Comparison of ENCODE assay signal across 13 cellular contexts in genomic region chr3:174620138-174620537, GRCh38.
DNase-seq lines count a peak whose midpoint lies in the region; ATAC-seq, FAIRE-seq and TF ChIP-seq lines count a peak whose summit lies in the region.
"Had no signal": no experiment of that assay in that cellular context is flagged by ENCODE, and none has a peak within 500 bp of the region (broad histone marks: within the 10 kb centered on the region; RNA-seq: fewer than 3 reads in every experiment).

No MANE protein-coding gene starts in this region.

- no peaks in the 10 kb centered on the region for H3K9me3 Mint-ChIP-seq in astrocyte (ENCODE audit: unreplicated experiment)
- H3K9me3 Mint-ChIP-seq: activated CD4-positive, alpha-beta memory T cell treated with anti-CD3 and anti-CD28 coated beads, Interleukin-2, amount 10 ng/mL, durations not matched to agents 7 days and 5 days; natural killer cell treated with Interleukin-12 subunit alpha and Interleukin-12 subunit beta and Interleukin-15 and Interleukin-18, amount 100 ng/mL, for 72 hours had no signal

- H3K27me3 ChIP-seq in KMS-11 (ENCODE audit: insufficient read depth, low read depth), result no peaks in the 10 kb centered on the region
- no peaks in the 10 kb centered on the region for H3K27me3 ChIP-seq in astrocyte (ENCODE audit: insufficient read depth, low read length)
- no peaks in the 10 kb centered on the region for H3K27me3 ChIP-seq in right lobe of liver
- H3K27me3 ChIP-seq: body of pancreas had no signal

- no peak overlapping the region for H3K4me3 ChIP-seq in KMS-11 (IDR thresholded peaks at IDR 0.05; ENCODE audit: insufficient read depth, low read depth, low read length)
- H3K4me3 ChIP-seq in astrocyte (ENCODE audit: insufficient read depth, low read depth, low read length), result no peak overlapping the region
- no peak overlapping the region for H3K4me3 ChIP-seq in right lobe of liver
- H3K4me3 ChIP-seq: body of pancreas had no signal

- H3K9ac ChIP-seq in KMS-11, result no peak overlapping the region
- H3K9ac ChIP-seq in astrocyte (ENCODE audit: low read length), result no peak overlapping the region

- no peak for TF ChIP-seq POLR2A in right lobe of liver (IDR thresholded peaks at IDR 0.05)

- H3K79me2 ChIP-seq in KMS-11 (ENCODE audit: insufficient read depth, low read depth) (no peaks in the 10 kb centered on the region), astrocyte (ENCODE audit: insufficient read depth, low read length) (no peaks in the 10 kb centered on the region)

- no peaks in the 10 kb centered on the region for H3K4me1 Mint-ChIP-seq in astrocyte (ENCODE audit: low read depth, unreplicated experiment)
- H3K4me1 Mint-ChIP-seq: activated CD4-positive, alpha-beta memory T cell treated with anti-CD3 and anti-CD28 coated beads, Interleukin-2, amount 10 ng/mL, durations not matched to agents 7 days and 5 days had no signal

- H3K36me3 ChIP-seq in KMS-11 (ENCODE audit: insufficient read depth) (no peaks in the 10 kb centered on the region), astrocyte (ENCODE audit: insufficient read depth, low read length) (no peaks in the 10 kb centered on the region), right lobe of liver (no peaks in the 10 kb centered on the region)

- no peak overlapping the region for H3K4me2 ChIP-seq in KMS-11
- H3K4me2 ChIP-seq in astrocyte (ENCODE audit: low read length), result no peak overlapping the region

- ATAC-seq in right lobe of liver (peak; percentile 40 to 77 (median 46)), left colon (no peak), GM21619 (IDR thresholded peaks at IDR 0.05; ENCODE audit: unreplicated experiment) (no peak), GM21528 (IDR thresholded peaks at IDR 0.05; ENCODE audit: low FRiP score, unreplicated experiment) (no peak)
- ATAC-seq: body of pancreas; natural killer cell treated with Interleukin-12 subunit alpha and Interleukin-12 subunit beta and Interleukin-15 and Interleukin-18, amount 100 ng/mL, for 72 hours had no signal

- no peak for DNase-seq in D721Med (ENCODE audit: insufficient read length, low spot score)
- DNase-seq in astrocyte (ENCODE audit: low read depth), result no peak
- no peak for DNase-seq in right lobe of liver
- no peak for DNase-seq in left colon
- DNase-seq in amniotic stem cell (lab: John Stamatoyannopoulos, UW), result no peak
- DNase-seq: activated CD4-positive, alpha-beta memory T cell treated with anti-CD3 and anti-CD28 coated beads, Interleukin-2, amount 10 ng/mL, durations not matched to agents 7 days and 5 days; body of pancreas; NCI-H1048; SIG-M5 had no signal

- no peak overlapping the region for H3K27ac Mint-ChIP-seq in astrocyte (ENCODE audit: unreplicated experiment)
- H3K27ac Mint-ChIP-seq: activated CD4-positive, alpha-beta memory T cell treated with anti-CD3 and anti-CD28 coated beads, Interleukin-2, amount 10 ng/mL, durations not matched to agents 7 days and 5 days; natural killer cell treated with Interleukin-12 subunit alpha and Interleukin-12 subunit beta and Interleukin-15 and Interleukin-18, amount 100 ng/mL, for 72 hours had no signal

- FAIRE-seq in D721Med (lab: Jason Lieb, UNC), result peak; percentile 6
- no peak for FAIRE-seq in astrocyte (lab: Jason Lieb, UNC)

- H2AFZ ChIP-seq in KMS-11 (ENCODE audit: low read depth), result no peak overlapping the region
- no peak overlapping the region for H2AFZ ChIP-seq in astrocyte (ENCODE audit: low read depth, low read length)

- TF ChIP-seq CTCF in D721Med (IDR thresholded peaks at IDR 0.05; ENCODE audit: insufficient read depth, missing control alignments) (peak; percentile 7), KMS-11 (conservative IDR thresholded peaks at IDR 0.05; ENCODE audit: low read depth, low read length) (peak; percentile 25; the same call in 1 of the 2 replicates), astrocyte (IDR thresholded peaks at IDR 0.05; ENCODE audit: insufficient read depth, low read depth, low read length) (peak; percentile 38), right lobe of liver (IDR thresholded peaks at IDR 0.05) (peak; percentile 30 to 44 (median 40))

- 15% methylated on average over 2 of the region's 2 CpGs for WGBS in right lobe of liver (ENCODE audit: insufficient coverage, low coverage, low lambda C conversion rate, missing lambda C conversion rate)

- H3K27ac ChIP-seq in KMS-11 (no peak overlapping the region), astrocyte (ENCODE audit: low read depth, low read length) (no peak overlapping the region), right lobe of liver (no peak overlapping the region)
- H3K27ac ChIP-seq: body of pancreas had no signal

- no peaks in the 10 kb centered on the region for H4K20me1 ChIP-seq in KMS-11 (ENCODE audit: insufficient read depth)
- no peaks in the 10 kb centered on the region for H4K20me1 ChIP-seq in astrocyte (ENCODE audit: insufficient read depth, low read length)

- H3K4me1 ChIP-seq in KMS-11 (ENCODE audit: low read depth, poor library complexity, severe bottlenecking) (peaks cover 5% of the 10 kb centered on the region), astrocyte (ENCODE audit: insufficient read depth, low read length) (no peaks in the 10 kb centered on the region), right lobe of liver (no peaks in the 10 kb centered on the region)
- H3K4me1 ChIP-seq: body of pancreas had no signal

- intact Hi-C loops in right lobe of liver (cut with DNase I), result no loop called here
- intact Hi-C loops in left colon (cut with DNase I, micrococcal nuclease), result no loop called here

- H3K9me3 ChIP-seq in astrocyte (ENCODE audit: insufficient read depth, low read depth, low read length), result no peaks in the 10 kb centered on the region
- H3K9me3 ChIP-seq in right lobe of liver, result no peaks in the 10 kb centered on the region
- H3K9me3 ChIP-seq: body of pancreas had no signal

- H3K4me3 Mint-ChIP-seq in astrocyte (ENCODE audit: unreplicated experiment), result no peak overlapping the region
- H3K4me3 Mint-ChIP-seq: activated CD4-positive, alpha-beta memory T cell treated with anti-CD3 and anti-CD28 coated beads, Interleukin-2, amount 10 ng/mL, durations not matched to agents 7 days and 5 days; natural killer cell treated with Interleukin-12 subunit alpha and Interleukin-12 subunit beta and Interleukin-15 and Interleukin-18, amount 100 ng/mL, for 72 hours had no signal

- no peaks in the 10 kb centered on the region for H3K36me3 Mint-ChIP-seq in astrocyte (ENCODE audit: low read depth, unreplicated experiment)
- H3K36me3 Mint-ChIP-seq: natural killer cell treated with Interleukin-12 subunit alpha and Interleukin-12 subunit beta and Interleukin-15 and Interleukin-18, amount 100 ng/mL, for 72 hours had no signal

- H3K27me3 Mint-ChIP-seq in astrocyte (ENCODE audit: low read depth, unreplicated experiment), result no peaks in the 10 kb centered on the region
- H3K27me3 Mint-ChIP-seq: activated CD4-positive, alpha-beta memory T cell treated with anti-CD3 and anti-CD28 coated beads, Interleukin-2, amount 10 ng/mL, durations not matched to agents 7 days and 5 days; natural killer cell treated with Interleukin-12 subunit alpha and Interleukin-12 subunit beta and Interleukin-15 and Interleukin-18, amount 100 ng/mL, for 72 hours had no signal

Comparison
In these comparisons a context has a peak if more than half of its experiments do, and no peak if none do; other contexts are left out.
1. ATAC-seq: peak in right lobe of liver (4 of 4); none in left colon (single experiment), GM21619 (single experiment) and GM21528 (single experiment).
2. Peak in every context shown above with its lines, with median percentiles within 50 percentile points of each other: CTCF ChIP-seq.